ENCODE assay signal across 8 cellular contexts in the genomic region with DNA sequence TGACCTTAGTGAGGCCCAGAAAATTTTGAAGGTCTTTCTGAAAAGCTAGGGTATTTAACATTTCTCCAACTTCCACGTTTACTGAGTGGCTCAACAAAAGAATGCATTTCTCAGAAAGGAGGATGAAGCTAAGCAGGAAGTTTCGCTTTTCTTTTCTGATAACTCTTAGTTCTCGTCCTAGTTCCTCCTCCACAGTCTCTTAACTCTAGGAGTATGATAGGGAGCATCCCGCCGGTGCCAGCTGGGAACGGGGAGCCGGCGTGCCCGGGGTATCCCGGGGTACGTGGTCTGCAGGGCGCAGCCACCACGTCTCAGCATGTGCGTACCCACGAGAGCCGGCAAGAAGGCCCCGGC. TPM values are rescaled to one million over a fixed set of nuclear protein-coding genes. Genes with fewer than 3 reads are reported as not detected.
DNase-seq lines count a peak whose midpoint lies in the region; ATAC-seq, FAIRE-seq and TF ChIP-seq lines count a peak whose summit lies in the region.

No MANE protein-coding gene starts in this region.

- peak overlapping the region; percentile 85 to 96 (median 93); a peak in 21 of 22 replicates for H3K27ac ChIP-seq in BLaER1 treated with 17β-estradiol and CSF1 and Interleukin-3, amounts not matched to agents 10 nM and 100 nM
- peak overlapping the region; percentile 80 for H3K27ac ChIP-seq in HUES48 (ENCODE audit: low read depth, low read length)
- peak overlapping the region; percentile 64 for H3K27ac ChIP-seq in mesodermal cell (ENCODE audit: low read depth, low read length, severe bottlenecking)

- TF ChIP-seq CTCF in cardiac fibroblast (IDR thresholded peaks at IDR 0.05; ENCODE audit: low read depth, low read length) (no peak), D721Med (IDR thresholded peaks at IDR 0.05; ENCODE audit: insufficient read depth, missing control alignments) (no peak)

- WGBS in mesodermal cell (ENCODE audit: insufficient coverage in 2 of 2), 2 experiments: 0% methylated on average over 15 to 17 of the region's 17 CpGs

- no peak for FAIRE-seq in D721Med (lab: Jason Lieb, UNC)

- no peaks in the 10 kb centered on the region for H3K9me3 ChIP-seq in BLaER1 treated with 17β-estradiol and CSF1 and Interleukin-3, amounts not matched to agents 10 nM and 100 nM (replicated peaks in 1 of 11)
- no peaks in the 10 kb centered on the region for H3K9me3 ChIP-seq in HUES48 (ENCODE audit: control insufficient read depth, insufficient read depth, low read length)
- H3K9me3 ChIP-seq in mesodermal cell (ENCODE audit: control insufficient read depth, low read length): no peaks in the 10 kb centered on the region

- H3K4me1 ChIP-seq in BLaER1 treated with 17β-estradiol and CSF1 and Interleukin-3, amounts not matched to agents 10 nM and 100 nM: peaks cover 45 to 52% (median 49%) of the 10 kb centered on the region in 10 experiments
- H3K4me1 ChIP-seq in HUES48 (ENCODE audit: control insufficient read depth, insufficient read depth, low read length) (peaks cover 18% of the 10 kb centered on the region), mesodermal cell (ENCODE audit: control insufficient read depth, insufficient read depth, low read length, poor library complexity, severe bottlenecking) (peaks cover 12% of the 10 kb centered on the region)

- TF ChIP-seq POLR2A in erythroblast (IDR thresholded peaks at IDR 0.05; ENCODE audit: low read length): no peak

- H3K9ac ChIP-seq in BLaER1 treated with 17β-estradiol and CSF1 and Interleukin-3, amounts not matched to agents 10 nM and 100 nM: peak overlapping the region; percentile 88 to 97 (median 93)
- H3K9ac ChIP-seq in HUES48 (ENCODE audit: low read depth, low read length): peak overlapping the region; percentile 89

- peak overlapping the region; percentile 85 to 96 (median 92) for H3K4me2 ChIP-seq in BLaER1 treated with 17β-estradiol and CSF1 and Interleukin-3, amounts not matched to agents 10 nM and 100 nM

- peaks cover 35 to 86% (median 66%) of the 10 kb centered on the region in 11 experiments for H4K20me1 ChIP-seq in BLaER1 treated with 17β-estradiol and CSF1 and Interleukin-3, amounts not matched to agents 10 nM and 100 nM

- no peak for DNase-seq in cardiac fibroblast (ENCODE audit: low read depth in 2 of 2)
- DNase-seq in SHP77 (lab: John Stamatoyannopoulos, UW): no peak
- no peak for DNase-seq in D721Med (ENCODE audit: insufficient read length, low spot score)
- no peak for DNase-seq in erythroblast (lab: John Stamatoyannopoulos, UW)

- peak; percentile 18 for ATAC-seq in GM21381 (IDR thresholded peaks at IDR 0.05; ENCODE audit: unreplicated experiment)

- no peaks in the 10 kb centered on the region for H3K27me3 ChIP-seq in BLaER1 treated with 17β-estradiol and CSF1 and Interleukin-3, amounts not matched to agents 10 nM and 100 nM
- no peaks in the 10 kb centered on the region for H3K27me3 ChIP-seq in HUES48 (ENCODE audit: control insufficient read depth, insufficient read depth, low read length)

- peaks cover 30 to 58% (median 46%) of the 10 kb centered on the region in 11 experiments for H3K36me3 ChIP-seq in BLaER1 treated with 17β-estradiol and CSF1 and Interleukin-3, amounts not matched to agents 10 nM and 100 nM
- H3K36me3 ChIP-seq in HUES48 (ENCODE audit: control insufficient read depth, insufficient read depth, low read length): peaks cover 31% of the 10 kb centered on the region
- H3K36me3 ChIP-seq in mesodermal cell (ENCODE audit: control insufficient read depth, insufficient read depth, low read length): peaks cover 43% of the 10 kb centered on the region

- peak overlapping the region; percentile 80 to 98 (median 94) for H3K4me3 ChIP-seq in BLaER1 treated with 17β-estradiol and CSF1 and Interleukin-3, amounts not matched to agents 10 nM and 100 nM
- H3K4me3 ChIP-seq in HUES48 (ENCODE audit: low read depth, low read length): peak overlapping the region; percentile 95
- peak overlapping the region; percentile 98 to 100 for H3K4me3 ChIP-seq in cardiac fibroblast (replicated peaks in 1 of 2; ENCODE audit: low read depth in 2 of 2, low read length in 2 of 2)
- peak overlapping the region; percentile 97 for H3K4me3 ChIP-seq in mesodermal cell (ENCODE audit: extremely low read depth, insufficient read depth, low read length, poor library complexity, severe bottlenecking)

RNA-seq across cellular contexts. Expression of gene KARS1, which starts 0.3 kb away (rescaled TPM):
- 173 TPM for polyA plus RNA-seq in mesodermal cell (2013, experiment 1 of 2)
- polyA plus RNA-seq in mesodermal cell (2013, experiment 2 of 2): 166 TPM

RNA-seq across cellular contexts. Expression of gene TERF2IP, which starts 0.5 kb away (rescaled TPM):
- 49.3 TPM for polyA plus RNA-seq in mesodermal cell (2013, experiment 1 of 2)
- polyA plus RNA-seq in mesodermal cell (2013, experiment 2 of 2): 49.6 TPM

RNA-seq across cellular contexts. Expression of gene ADAT1, which starts 24.0 kb away (rescaled TPM):
- 39.0 TPM for polyA plus RNA-seq in mesodermal cell (2013, experiment 1 of 2)
- 37.9 TPM for polyA plus RNA-seq in mesodermal cell (2013, experiment 2 of 2)

RNA-seq across cellular contexts. Expression of gene CPHXL2, which starts 29.7 kb away (rescaled TPM):
- polyA plus RNA-seq in mesodermal cell (2013, experiment 1 of 2): not detected
- polyA plus RNA-seq in mesodermal cell (2013, experiment 2 of 2): not detected

RNA-seq across cellular contexts. Expression of gene DUXB, which starts 54.1 kb away (rescaled TPM):
- not detected for polyA plus RNA-seq in mesodermal cell (2013, experiment 1 of 2)
- not detected for polyA plus RNA-seq in mesodermal cell (2013, experiment 2 of 2)
